Comparison of ENCODE assay signal across 8 cellular contexts in genomic region chr10:45593938-45594275, GRCh38.
A peak's percentile ranks its signal among the peaks of the same experiment; 100 is the strongest.
DNase-seq lines count a peak whose midpoint lies in the region; ATAC-seq and TF ChIP-seq lines count a peak whose summit lies in the region.

No MANE protein-coding gene starts in this region.

- peak overlapping the region; percentile 95 for H3K4me3 ChIP-seq in GM12865 (ENCODE audit: low read depth, low read length)
- H3K4me3 ChIP-seq in gastrocnemius medialis = peak overlapping the region; percentile 80 to 83 (median 82)

- in situ Hi-C loops in gastrocnemius medialis (cut with MboI; ENCODE audit: low sequenced_read_pairs in 4 of 4) = no loop called here

- H3K4me1 Mint-ChIP-seq in T-helper 17 cell (peaks cover 30% of the 10 kb centered on the region), glutamatergic neuron (ENCODE audit: low read depth, unreplicated experiment) (peaks cover 4% of the 10 kb centered on the region)

- H3K27ac Mint-ChIP-seq in T-helper 17 cell (peak overlapping the region; percentile 89), glutamatergic neuron (ENCODE audit: unreplicated experiment) (peak overlapping the region; percentile 50)

- ATAC-seq in T-helper 17 cell = no peak
- no peak for ATAC-seq in gastrocnemius medialis
- no peak for ATAC-seq in left colon

- TF ChIP-seq CTCF in GM12865 (IDR thresholded peaks at IDR 0.05; ENCODE audit: insufficient read depth, low read depth, low read length, missing control alignments) (no peak), glutamatergic neuron (IDR thresholded peaks at IDR 0.05; ENCODE audit: partially characterized antibody, unreplicated experiment) (no peak), gastrocnemius medialis (IDR thresholded peaks at IDR 0.05 in 4 of 5, conservative IDR thresholded peaks at IDR 0.05 in 1 of 5) (no peak)

- no peak for TF ChIP-seq POLR2A in gastrocnemius medialis (IDR thresholded peaks at IDR 0.05)

- H3K9me3 ChIP-seq in T-helper 17 cell (ENCODE audit: control insufficient read depth, low read length, poor library complexity, severe bottlenecking) (no peaks in the 10 kb centered on the region), gastrocnemius medialis (no peaks in the 10 kb centered on the region)

- DNase-seq in GM12865 (ENCODE audit: low read depth) (no peak), T-helper 17 cell (no peak), glutamatergic neuron (no peak), gastrocnemius medialis (no peak), T1000 (lab: John Stamatoyannopoulos, UW) (no peak), iPS-NIHi7 (ENCODE audit: extremely low spot score) (no peak), left colon (no peak)
- no peak for DNase-seq in stimulated activated CD4-positive, alpha-beta T cell treated with anti-CD3 and anti-CD28 coated beads, Interleukin-12 subunit alpha, Interleukin-12 subunit beta, amount 100 ng/mL, for 4 hours

- peaks cover 10% of the 10 kb centered on the region for H3K9me3 Mint-ChIP-seq in glutamatergic neuron (ENCODE audit: unreplicated experiment)

- H3K27me3 Mint-ChIP-seq in T-helper 17 cell = no peaks in the 10 kb centered on the region
- H3K27me3 Mint-ChIP-seq in glutamatergic neuron (ENCODE audit: unreplicated experiment) = peaks cover 9% of the 10 kb centered on the region

- intact Hi-C loops in gastrocnemius medialis (cut with DNase I; ENCODE audit: low total_unique reads) (loop anchor here (5.0 to 10.0 kb wide), 2 partner anchors 78 to 589 kb away; partner anchors contain the start of genes ZFAND4 and ZNF22), left colon (cut with DNase I, micrococcal nuclease) (no loop called here)

- peak overlapping the region; percentile 69 to 88 (median 74) for H3K27ac ChIP-seq in gastrocnemius medialis

- peaks cover 5% of the 10 kb centered on the region for H3K36me3 Mint-ChIP-seq in T-helper 17 cell (ENCODE audit: low read depth)
- peaks cover under 1% of the 10 kb centered on the region for H3K36me3 Mint-ChIP-seq in glutamatergic neuron (ENCODE audit: unreplicated experiment)

- peaks cover 0 to 10% of the 10 kb centered on the region in 2 donors for H3K36me3 ChIP-seq in gastrocnemius medialis

- peaks cover 0 to under 1% (median 0%) of the 10 kb centered on the region in 3 donors for H3K27me3 ChIP-seq in gastrocnemius medialis

- H3K4me1 ChIP-seq in gastrocnemius medialis = peaks cover 21 to 22% of the 10 kb centered on the region in 2 donors

- H3K4me3 Mint-ChIP-seq in T-helper 17 cell = peak overlapping the region; percentile 89
- H3K4me3 Mint-ChIP-seq in glutamatergic neuron (ENCODE audit: unreplicated experiment) = peak overlapping the region; percentile 96
